18 cellular contexts compared by ENCODE assay signal in the genomic region with DNA sequence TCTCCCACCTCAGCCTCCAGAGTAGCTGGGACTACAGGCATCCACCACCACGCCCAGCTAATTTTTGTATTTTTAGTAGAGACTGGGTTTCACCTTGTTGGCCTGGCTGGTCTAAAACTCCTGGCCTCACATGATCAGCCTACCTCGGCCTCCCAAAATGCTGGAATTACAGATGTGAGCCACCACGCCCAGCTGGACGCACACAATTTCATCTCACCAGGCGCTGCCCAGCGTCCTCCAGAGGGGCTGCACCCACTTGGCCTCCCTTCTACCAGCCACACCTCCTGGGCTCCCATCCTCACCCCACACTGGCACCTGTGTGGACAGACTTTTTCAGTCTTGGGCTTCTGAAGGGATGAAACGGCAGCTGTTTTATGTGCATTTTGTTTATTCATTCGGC. TPM values are rescaled to one million over a fixed set of nuclear protein-coding genes. Genes with fewer than 3 reads are reported as not detected.
DNase-seq lines count a peak whose midpoint lies in the region; ATAC-seq and TF ChIP-seq lines count a peak whose summit lies in the region.
"Had no signal": no experiment of that assay in that cellular context is flagged by ENCODE, and none has a peak within 500 bp of the region (broad histone marks: within the 10 kb centered on the region; RNA-seq: fewer than 3 reads in every experiment).

No MANE protein-coding gene starts in this region.

- no peak overlapping the region for H3K27ac ChIP-seq in tibial artery
- no peak overlapping the region for H3K27ac ChIP-seq in esophagus muscularis mucosa (replicated peaks in 1 of 4)
- H3K27ac ChIP-seq: BLaER1 treated with 17β-estradiol and CSF1 and Interleukin-3, amounts not matched to agents 10 nM and 100 nM had no signal

- no peaks in the 10 kb centered on the region for H3K9me3 ChIP-seq in tibial artery
- H3K9me3 ChIP-seq in esophagus muscularis mucosa = no peaks in the 10 kb centered on the region
- H3K9me3 ChIP-seq: BLaER1 treated with 17β-estradiol and CSF1 and Interleukin-3, amounts not matched to agents 10 nM and 100 nM had no signal

- H3K4me3 Mint-ChIP-seq in activated naive CD8-positive, alpha-beta T cell treated with anti-CD3 and anti-CD28 coated beads, Interleukin-2, amount 10 ng/mL, durations not matched to agents 7 days and 5 days = no peak overlapping the region
- H3K4me3 Mint-ChIP-seq in activated naive CD8-positive, alpha-beta T cell treated with anti-CD3 and anti-CD28 coated beads, Interleukin-2, amount 50 U/mL, for 24 hours = no peak overlapping the region
- H3K4me3 Mint-ChIP-seq in activated T-helper 17 cell treated with anti-CD3 and anti-CD28 coated beads, Interleukin-2, amount 50 U/mL, for 72 hours = no peak overlapping the region
- no peak overlapping the region for H3K4me3 Mint-ChIP-seq in activated T-cell treated with anti-CD3 and anti-CD28 coated beads, Interleukin-2, amount 50 U/mL, for 4 hours

- TF ChIP-seq EP300 in esophagus muscularis mucosa (IDR thresholded peaks at IDR 0.05) = no peak

- H3K4me1 ChIP-seq in tibial artery = peaks cover 0 to 18% (median 13%) of the 10 kb centered on the region in 4 donors
- H3K4me1 ChIP-seq in esophagus muscularis mucosa = peaks cover 15 to 23% (median 16%) of the 10 kb centered on the region in 4 donors

- no peak for ATAC-seq in activated naive CD8-positive, alpha-beta T cell treated with anti-CD3 and anti-CD28 coated beads, Interleukin-2, amount 10 ng/mL, durations not matched to agents 7 days and 5 days (ENCODE audit: low read depth)
- ATAC-seq in activated naive CD8-positive, alpha-beta T cell treated with anti-CD3 and anti-CD28 coated beads, Interleukin-2, amount 50 U/mL, for 24 hours = no peak
- no peak for ATAC-seq in activated T-helper 17 cell treated with anti-CD3 and anti-CD28 coated beads, Interleukin-2, amount 50 U/mL, for 72 hours (replicated peaks)
- ATAC-seq in activated T-cell treated with anti-CD3 and anti-CD28 coated beads, Interleukin-2, amount 50 U/mL, for 4 hours = no peak
- ATAC-seq: GM12878, K562 had no signal

- H3K4me3 ChIP-seq in tibial artery (no peak overlapping the region), esophagus muscularis mucosa (no peak overlapping the region)
- H3K4me3 ChIP-seq: BLaER1 treated with 17β-estradiol and CSF1 and Interleukin-3, amounts not matched to agents 10 nM and 100 nM; GM12878; K562 had no signal

- H3K36me3 ChIP-seq in tibial artery (no peaks in the 10 kb centered on the region), esophagus muscularis mucosa (no peaks in the 10 kb centered on the region)
- H3K36me3 ChIP-seq: BLaER1 treated with 17β-estradiol and CSF1 and Interleukin-3, amounts not matched to agents 10 nM and 100 nM had no signal

- H3K27me3 Mint-ChIP-seq in activated naive CD8-positive, alpha-beta T cell treated with anti-CD3 and anti-CD28 coated beads, Interleukin-2, amount 10 ng/mL, durations not matched to agents 7 days and 5 days = no peaks in the 10 kb centered on the region
- no peaks in the 10 kb centered on the region for H3K27me3 Mint-ChIP-seq in activated naive CD8-positive, alpha-beta T cell treated with anti-CD3 and anti-CD28 coated beads, Interleukin-2, amount 50 U/mL, for 24 hours
- H3K27me3 Mint-ChIP-seq in activated T-helper 17 cell treated with anti-CD3 and anti-CD28 coated beads, Interleukin-2, amount 50 U/mL, for 72 hours = peaks cover 3% of the 10 kb centered on the region
- peaks cover 3% of the 10 kb centered on the region for H3K27me3 Mint-ChIP-seq in activated T-cell treated with anti-CD3 and anti-CD28 coated beads, Interleukin-2, amount 50 U/mL, for 4 hours (ENCODE audit: low read depth)

- intact Hi-C loops in posterior vena cava (cut with DNase I) (loop anchor here in 1 of 2 donors (5.0 kb wide), 1 partner anchor 117 kb away; a partner anchor contains a TSS), tibial artery (cut with DNase I; ENCODE audit: low total_unique reads) (no loop called here), esophagus muscularis mucosa (cut with DNase I) (no loop called here)

- POLR2A ChIA-PET in activated naive CD8-positive, alpha-beta T cell treated with anti-CD3 and anti-CD28 coated beads, Interleukin-2, amount 10 ng/mL, durations not matched to agents 7 days and 5 days (lab: Charles Lee) = interaction anchor here (0.9 kb wide), 1 partner anchor 46 kb away, joined by 3 read pairs; no protein-coding TSS in a partner anchor
- POLR2A ChIA-PET in HEK293T (lab: Yijun Ruan, JAX) = interaction anchor here (0.6 to 1.3 kb wide), 5 partner anchors 12 to 221 kb away, joined by 3 read pairs; a partner anchor contains a TSS

- peak; percentile 13 for DNase-seq in activated naive CD8-positive, alpha-beta T cell treated with anti-CD3 and anti-CD28 coated beads, Interleukin-2, amount 10 ng/mL, durations not matched to agents 7 days and 5 days
- DNase-seq in activated naive CD8-positive, alpha-beta T cell treated with anti-CD3 and anti-CD28 coated beads, Interleukin-2, amount 50 U/mL, for 24 hours = no peak
- DNase-seq in posterior vena cava (ENCODE audit: low spot score) (peak; percentile 47), tibial artery (peak; percentile 12 to 27), HEK293T (ENCODE audit: extremely low spot score) (no peak), esophagus muscularis mucosa (ENCODE audit: extremely low spot score) (no peak)
- no peak for DNase-seq in activated T-cell treated with anti-CD3 and anti-CD28 coated beads, Interleukin-2, amount 50 U/mL, for 4 hours
- DNase-seq: CD8-positive, alpha-beta memory T cell; DMS53; EL; NCI-H1105 treated with DMSO at 0.1 percent for 48 hours; NCI-H1694 treated with DMSO at 0.1 percent for 48 hours; NCI-H748 treated with DMSO at 0.1 percent for 48 hours; SHP77 had no signal

- peaks cover 19% of the 10 kb centered on the region for H3K4me1 Mint-ChIP-seq in activated naive CD8-positive, alpha-beta T cell treated with anti-CD3 and anti-CD28 coated beads, Interleukin-2, amount 10 ng/mL, durations not matched to agents 7 days and 5 days
- peaks cover 16% of the 10 kb centered on the region for H3K4me1 Mint-ChIP-seq in activated naive CD8-positive, alpha-beta T cell treated with anti-CD3 and anti-CD28 coated beads, Interleukin-2, amount 50 U/mL, for 24 hours
- H3K4me1 Mint-ChIP-seq in activated T-helper 17 cell treated with anti-CD3 and anti-CD28 coated beads, Interleukin-2, amount 50 U/mL, for 72 hours = peaks cover 2% of the 10 kb centered on the region
- H3K4me1 Mint-ChIP-seq in activated T-cell treated with anti-CD3 and anti-CD28 coated beads, Interleukin-2, amount 50 U/mL, for 4 hours (ENCODE audit: low read depth) = peaks cover 11% of the 10 kb centered on the region

- H3K27me3 ChIP-seq in tibial artery (peaks cover 0 to 34% of the 10 kb centered on the region in 2 donors), esophagus muscularis mucosa (peaks cover 0 to 40% (median 0%) of the 10 kb centered on the region in 4 donors)
- H3K27me3 ChIP-seq: BLaER1 treated with 17β-estradiol and CSF1 and Interleukin-3, amounts not matched to agents 10 nM and 100 nM had no signal

- peaks cover 3% of the 10 kb centered on the region for H3K36me3 Mint-ChIP-seq in activated naive CD8-positive, alpha-beta T cell treated with anti-CD3 and anti-CD28 coated beads, Interleukin-2, amount 10 ng/mL, durations not matched to agents 7 days and 5 days
- H3K36me3 Mint-ChIP-seq in activated naive CD8-positive, alpha-beta T cell treated with anti-CD3 and anti-CD28 coated beads, Interleukin-2, amount 50 U/mL, for 24 hours (ENCODE audit: low read depth) = peaks cover 7% of the 10 kb centered on the region
- peaks cover 15% of the 10 kb centered on the region for H3K36me3 Mint-ChIP-seq in activated T-helper 17 cell treated with anti-CD3 and anti-CD28 coated beads, Interleukin-2, amount 50 U/mL, for 72 hours (ENCODE audit: low read depth)
- no peaks in the 10 kb centered on the region for H3K36me3 Mint-ChIP-seq in activated T-cell treated with anti-CD3 and anti-CD28 coated beads, Interleukin-2, amount 50 U/mL, for 4 hours (ENCODE audit: insufficient read depth)

- no peaks in the 10 kb centered on the region for H3K9me3 Mint-ChIP-seq in activated naive CD8-positive, alpha-beta T cell treated with anti-CD3 and anti-CD28 coated beads, Interleukin-2, amount 10 ng/mL, durations not matched to agents 7 days and 5 days
- no peaks in the 10 kb centered on the region for H3K9me3 Mint-ChIP-seq in activated naive CD8-positive, alpha-beta T cell treated with anti-CD3 and anti-CD28 coated beads, Interleukin-2, amount 50 U/mL, for 24 hours
- H3K9me3 Mint-ChIP-seq in activated T-helper 17 cell treated with anti-CD3 and anti-CD28 coated beads, Interleukin-2, amount 50 U/mL, for 72 hours = no peaks in the 10 kb centered on the region
- no peaks in the 10 kb centered on the region for H3K9me3 Mint-ChIP-seq in activated T-cell treated with anti-CD3 and anti-CD28 coated beads, Interleukin-2, amount 50 U/mL, for 4 hours
- H3K9me3 Mint-ChIP-seq: CD8-positive, alpha-beta memory T cell had no signal

- TF ChIP-seq CTCF in tibial artery (IDR thresholded peaks at IDR 0.05) (no peak), esophagus muscularis mucosa (IDR thresholded peaks at IDR 0.05) (no peak)

- CTCF ChIA-PET in HEK293T (lab: Yijun Ruan, JAX) = interaction anchor here (2.2 kb wide), 1 partner anchor 122 kb away, joined by 7 read pairs; no protein-coding TSS in a partner anchor

- 84% methylated on average over 8 of the region's 8 CpGs for whole genome bisulfite sequencing in esophagus muscularis mucosa

- TF ChIP-seq POLR2A in esophagus muscularis mucosa (IDR thresholded peaks at IDR 0.05; ENCODE audit: low read depth) = no peak

- no peak overlapping the region for H3K27ac Mint-ChIP-seq in activated naive CD8-positive, alpha-beta T cell treated with anti-CD3 and anti-CD28 coated beads, Interleukin-2, amount 10 ng/mL, durations not matched to agents 7 days and 5 days
- H3K27ac Mint-ChIP-seq in activated naive CD8-positive, alpha-beta T cell treated with anti-CD3 and anti-CD28 coated beads, Interleukin-2, amount 50 U/mL, for 24 hours = no peak overlapping the region
- H3K27ac Mint-ChIP-seq in activated T-helper 17 cell treated with anti-CD3 and anti-CD28 coated beads, Interleukin-2, amount 50 U/mL, for 72 hours = peak overlapping the region; percentile 62

TF ChIP-seq in HEK293T, 16 proteins besides CTCF, POLR2A, EP300 and RAD21:
- TF ChIP-seq CTBP1 (IDR thresholded peaks at IDR 0.05; ENCODE audit: borderline replicate concordance) = no peak

RNA-seq across cellular contexts. Expression of a gene that starts 3.8 kb away (rescaled TPM):
- 10 to 100 TPM; 72.4 to 77.5 TPM for total RNA-seq in activated naive CD8-positive, alpha-beta T cell treated with anti-CD3 and anti-CD28 coated beads, Interleukin-2, amount 10 ng/mL, durations not matched to agents 7 days and 5 days
- total RNA-seq in activated T-helper 17 cell treated with anti-CD3 and anti-CD28 coated beads, Interleukin-2, amount 50 U/mL, for 72 hours = 10 to 100 TPM; 78.3 to 93.6 TPM
- total RNA-seq in posterior vena cava (10 to 100 TPM; 52.6 to 54.2 TPM), esophagus muscularis mucosa (10 to 100 TPM; 48.6 to 82.1 (median 59.3) TPM)
- 10 to 100 TPM; 62.7 to 78.3 (median 67.2) TPM for total RNA-seq in activated T-cell treated with anti-CD3 and anti-CD28 coated beads, Interleukin-2, amount 50 U/mL, for 4 hours

Comparison
In these comparisons a context has a peak if more than half of its experiments do, and no peak if none do; other contexts are left out.
1. DNase-seq: peak in activated naive CD8-positive, alpha-beta T cell treated with anti-CD3 and anti-CD28 coated beads, Interleukin-2, amount 10 ng/mL, durations not matched to agents 7 days and 5 days (single experiment), posterior vena cava (single experiment) and tibial artery (2 of 2); none in activated naive CD8-positive, alpha-beta T cell treated with anti-CD3 and anti-CD28 coated beads, Interleukin-2, amount 50 U/mL, for 24 hours (single experiment), HEK293T (single experiment), activated T-cell treated with anti-CD3 and anti-CD28 coated beads, Interleukin-2, amount 50 U/mL, for 4 hours (single experiment) and esophagus muscularis mucosa (single experiment).